ENCODE assay signal across 38 cellular contexts in the genomic region with DNA sequence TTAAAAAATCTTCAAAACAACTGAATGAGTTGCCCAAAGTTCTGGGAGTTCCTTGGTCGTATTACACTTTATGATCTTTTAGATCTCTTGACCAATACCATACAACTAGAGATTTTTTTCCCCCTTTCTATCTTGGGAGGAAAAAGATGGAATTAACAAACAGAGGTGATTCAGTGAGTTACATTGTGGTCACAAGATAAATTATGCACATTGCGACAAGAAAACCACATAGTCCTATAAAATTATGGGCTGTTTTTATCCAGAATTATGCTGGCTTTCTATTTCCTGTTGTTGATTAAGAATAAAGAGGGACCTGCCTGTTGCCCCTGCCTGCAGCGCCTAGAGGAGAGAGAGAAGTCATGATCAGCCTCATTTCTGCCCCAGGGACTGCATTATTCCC. TPM values are rescaled to one million over a fixed set of nuclear protein-coding genes. Genes with fewer than 3 reads are reported as not detected.
"Had no signal": no experiment of that assay in that cellular context is flagged by ENCODE, and none has a peak within 500 bp of the region (broad histone marks: within the 10 kb centered on the region; RNA-seq: fewer than 3 reads in every experiment).

No MANE protein-coding gene starts in this region.

- H3K4me3 ChIP-seq: cardiac muscle cell, heart left ventricle, neural progenitor cell, psoas muscle, sigmoid colon, smooth muscle cell, uterus had no signal

- H3K9ac ChIP-seq: neural progenitor cell, parathyroid adenoma had no signal

- H3K4me2 ChIP-seq: neural progenitor cell, smooth muscle cell had no signal

- H3K27ac Mint-ChIP-seq: activated naive CD4-positive, alpha-beta T cell treated with anti-CD3 and anti-CD28 coated beads, Interleukin-2, amount 50 U/mL, for 72 hours; activated T-cell treated with anti-CD3 and anti-CD28 coated beads, Interleukin-2, amount 50 U/mL, for 72 hours; brain; effector memory CD8-positive, alpha-beta T cell; immature natural killer cell; memory B cell; natural killer cell; neural progenitor cell; stimulated activated memory B cell treated with anti-CD40 and anti-IgM and Interleukin-4, amounts not matched to agents 10 μg/mL and 1 μg/mL and 100 μg/mL, for 72 hours; stimulated activated naive CD8-positive, alpha-beta T cell treated with anti-CD3 and anti-CD28 coated beads, Interleukin-15, amount 100 ng/mL, for 72 hours; type B pancreatic cell had no signal

- H3K27ac ChIP-seq: cardiac muscle cell, foreskin keratinocyte, heart left ventricle, neural progenitor cell, parathyroid adenoma, psoas muscle, sigmoid colon, uterus, VCaP had no signal

- H3K9me3 Mint-ChIP-seq: activated T-cell treated with anti-CD3 and anti-CD28 coated beads, Interleukin-2, amount 50 U/mL, for 72 hours; effector memory CD8-positive, alpha-beta T cell; immature natural killer cell; memory B cell; natural killer cell; neural progenitor cell; stimulated activated memory B cell treated with anti-CD40 and anti-IgM and Interleukin-4, amounts not matched to agents 10 μg/mL and 1 μg/mL and 100 μg/mL, for 72 hours; stimulated activated naive CD8-positive, alpha-beta T cell treated with anti-CD3 and anti-CD28 coated beads, Interleukin-15, amount 100 ng/mL, for 72 hours; type B pancreatic cell had no signal

- H3K4me1 Mint-ChIP-seq: immature natural killer cell; natural killer cell; stimulated activated memory B cell treated with anti-CD40 and anti-IgM and Interleukin-4, amounts not matched to agents 10 μg/mL and 1 μg/mL and 100 μg/mL, for 72 hours had no signal

- H3K4me3 Mint-ChIP-seq: activated T-cell treated with anti-CD3 and anti-CD28 coated beads, Interleukin-2, amount 50 U/mL, for 72 hours; brain; effector memory CD8-positive, alpha-beta T cell; immature natural killer cell; memory B cell; natural killer cell; neural progenitor cell; stimulated activated memory B cell treated with anti-CD40 and anti-IgM and Interleukin-4, amounts not matched to agents 10 μg/mL and 1 μg/mL and 100 μg/mL, for 72 hours; stimulated activated naive CD8-positive, alpha-beta T cell treated with anti-CD3 and anti-CD28 coated beads, Interleukin-15, amount 100 ng/mL, for 72 hours; type B pancreatic cell had no signal

- H3K36me3 ChIP-seq: cardiac muscle cell, heart left ventricle, neural progenitor cell, sigmoid colon, uterus had no signal

- H3K4me1 ChIP-seq: neural progenitor cell, parathyroid adenoma, psoas muscle, sigmoid colon, uterus had no signal

- H3K79me2 ChIP-seq: parathyroid adenoma had no signal

- H3K27me3 ChIP-seq: cardiac muscle cell, heart left ventricle, neural progenitor cell, sigmoid colon, uterus had no signal

- H3K36me3 Mint-ChIP-seq: activated naive CD4-positive, alpha-beta T cell treated with anti-CD3 and anti-CD28 coated beads, Interleukin-2, amount 50 U/mL, for 72 hours; brain; immature natural killer cell; memory B cell; natural killer cell; neural progenitor cell; stimulated activated memory B cell treated with anti-CD40 and anti-IgM and Interleukin-4, amounts not matched to agents 10 μg/mL and 1 μg/mL and 100 μg/mL, for 72 hours; type B pancreatic cell had no signal

- H3K9me3 ChIP-seq: heart left ventricle, psoas muscle, sigmoid colon, uterus had no signal

- DNase-seq: activated CD4-positive, alpha-beta T cell treated with anti-CD3 and anti-CD28 coated beads for 4 hours; activated CD4-positive, alpha-beta T cell treated with anti-CD3 and anti-CD28 coated beads, Interleukin-2, amount 50 U/mL, for 4 hours; activated naive CD4-positive, alpha-beta T cell; activated T-cell treated with anti-CD3 and anti-CD28 coated beads for 4 hours; activated T-cell treated with anti-CD3 and anti-CD28 coated beads, Interleukin-2, amount 50 U/mL, for 72 hours; aorta; cortex of kidney; effector memory CD8-positive, alpha-beta T cell; foreskin keratinocyte; heart left ventricle; hypothalamus; immature natural killer cell; kidney; natural killer cell; occipital lobe; psoas muscle; sigmoid colon; stimulated activated CD4-positive, alpha-beta T cell treated with anti-CD3 and anti-CD28 coated beads, Interleukin-1b, Interleukin-23, amount 100 ng/mL, for 48 hours; stimulated activated CD4-positive, alpha-beta T cell treated with anti-CD3 and anti-CD28 coated beads, Interleukin-4, amount 100 ng/mL, for 4 hours; stimulated activated CD8-positive, alpha-beta memory T cell treated with anti-CD3 and anti-CD28 coated beads, Interleukin-4, amount 100 ng/mL, for 48 hours; stimulated activated naive CD8-positive, alpha-beta T cell treated with anti-CD3 and anti-CD28 coated beads, Interleukin-15, amount 100 ng/mL, for 72 hours; substantia nigra; T-helper 9 cell; uterus had no signal

- H2AFZ ChIP-seq: neural progenitor cell, parathyroid adenoma had no signal

RNA-seq across cellular contexts. Expression of a gene that starts 22.4 kb away (rescaled TPM):
- total RNA-seq: activated naive CD4-positive, alpha-beta T cell treated with anti-CD3 and anti-CD28 coated beads, Interleukin-2, amount 50 U/mL, for 72 hours; activated T-cell treated with anti-CD3 and anti-CD28 coated beads, Interleukin-2, amount 50 U/mL, for 72 hours; aorta; cardiac muscle cell; cerebellum; endothelial cell of umbilical vein; foreskin keratinocyte; heart left ventricle; kidney; lower leg skin; occipital lobe; psoas muscle; sigmoid colon; smooth muscle cell; uterus had no signal
- polyA plus RNA-seq: aorta, cardiac muscle cell, endothelial cell of umbilical vein, esophagus, foreskin keratinocyte, heart left ventricle, immature natural killer cell, psoas muscle, sigmoid colon, smooth muscle cell had no signal
